Comparison of ENCODE assay signal across 1 cellular context in the genomic region with DNA sequence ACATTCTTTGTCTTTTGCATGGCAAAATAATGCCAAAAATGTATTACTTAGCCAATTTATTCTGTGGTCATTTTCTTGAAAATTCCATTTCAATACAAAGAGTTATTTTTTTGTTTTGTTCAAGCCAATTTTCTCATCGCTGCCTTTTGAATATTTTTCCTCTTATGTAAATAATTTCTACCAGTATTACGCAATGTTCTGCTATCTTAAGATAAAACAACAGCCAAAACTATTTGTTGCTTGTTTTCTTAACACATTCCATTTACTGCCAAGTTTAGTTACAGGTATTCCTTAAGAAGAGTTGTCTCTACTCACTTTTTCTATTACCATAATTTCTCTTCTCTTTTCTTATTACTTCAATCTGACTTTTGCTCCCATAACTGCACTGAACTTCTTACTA.
TF ChIP-seq lines count a peak whose summit lies in the region.

No MANE protein-coding gene starts in this region.

TF ChIP-seq in H1, 55 proteins besides CTCF, POLR2A, EP300 and RAD21:
- no peak for TF ChIP-seq KDM4A (IDR thresholded peaks at IDR 0.05; ENCODE audit: low read depth, low read length, severe bottlenecking)
- TF ChIP-seq CTBP2 (IDR thresholded peaks at IDR 0.05; ENCODE audit: borderline replicate concordance, insufficient read depth, insufficient read length, low read length): no peak
- TF ChIP-seq, protein P1, sequence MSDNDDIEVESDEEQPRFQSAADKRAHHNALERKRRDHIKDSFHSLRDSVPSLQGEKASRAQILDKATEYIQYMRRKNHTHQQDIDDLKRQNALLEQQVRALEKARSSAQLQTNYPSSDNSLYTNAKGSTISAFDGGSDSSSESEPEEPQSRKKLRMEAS (IDR thresholded peaks at IDR 0.05): no peak
- TF ChIP-seq CEBPB (IDR thresholded peaks at IDR 0.05; ENCODE audit: low read depth, low read length): peak; percentile 92
- no peak for TF ChIP-seq BCL11A (IDR thresholded peaks at IDR 0.05; ENCODE audit: low read depth in 2 of 2, low read length in 2 of 2)
